Comparison of ENCODE assay signal across 8 cellular contexts in the genomic region with DNA sequence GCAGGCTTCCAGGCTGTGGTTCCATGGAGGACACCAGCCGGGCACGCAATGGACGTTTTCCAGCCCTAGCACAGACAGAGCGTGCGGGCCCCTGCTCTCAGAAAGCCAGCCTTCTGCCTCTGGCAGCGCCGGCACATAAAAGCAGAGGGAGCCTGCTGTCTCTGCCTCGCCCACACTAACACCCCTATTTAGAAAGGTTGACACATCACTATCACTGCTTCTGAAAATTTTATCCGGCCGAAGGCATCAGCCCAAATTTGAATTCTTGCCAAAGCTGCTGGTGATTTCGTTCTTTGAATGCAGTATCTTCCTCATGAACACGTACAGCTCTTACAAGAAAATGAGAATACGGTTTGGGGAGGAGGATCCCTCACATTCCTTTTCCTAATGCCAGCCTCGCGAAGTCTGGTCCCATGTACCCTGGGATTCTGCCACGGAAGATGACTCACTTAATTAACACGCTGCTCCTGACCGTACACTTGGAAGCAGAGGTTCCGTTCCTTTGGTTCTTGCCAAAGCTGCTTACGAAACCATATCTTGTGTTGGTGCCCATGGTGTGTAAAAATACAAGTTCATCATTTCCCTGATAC. TPM values are rescaled to one million over a fixed set of nuclear protein-coding genes. Genes with fewer than 3 reads are reported as not detected.
DNase-seq lines count a peak whose midpoint lies in the region; ATAC-seq and TF ChIP-seq lines count a peak whose summit lies in the region.

No MANE protein-coding gene starts in this region.

- H3K79me2 ChIP-seq in PC-9 (ENCODE audit: low read depth), result peaks cover 10% of the 10 kb centered on the region

- H3K4me2 ChIP-seq in PC-9, result peak overlapping the region; percentile 97

- POLR2A ChIA-PET in PC-9 (lab: Charles Lee; ENCODE audit: unreplicated experiment), result interaction anchor here (0.7 kb wide), 1 partner anchor 161 kb away, joined by 3 read pairs; no protein-coding TSS in a partner anchor

- CTCF ChIA-PET in PC-9 (lab: Charles Lee), result interaction anchor here (0.6 kb wide), 1 partner anchor 116 kb away, joined by 3 read pairs; no protein-coding TSS in a partner anchor

- H3K9me3 ChIP-seq in PC-9 (ENCODE audit: insufficient read depth, low read depth) (no peaks in the 10 kb centered on the region), lung (ENCODE audit: control insufficient read depth in 2 of 2, insufficient read depth in 1 of 2, low read length in 1 of 2) (no peaks in the 10 kb centered on the region), thoracic aorta (no peaks in the 10 kb centered on the region)

- peak overlapping the region; percentile 68 for H3K4me3 ChIP-seq in PC-9
- no peak overlapping the region for H3K4me3 ChIP-seq in lung
- peak overlapping the region; percentile 82 for H3K4me3 ChIP-seq in thoracic aorta

- intact Hi-C loops in PC-9 (cut with micrococcal nuclease; ENCODE audit: unreplicated experiment), result loop anchor here (1.0 kb wide), 1 partner anchor 22 kb away; no protein-coding TSS in a partner anchor

- peaks cover 19% of the 10 kb centered on the region for H3F3A ChIP-seq in PC-9 (ENCODE audit: insufficient read depth, low read depth)

- no peaks in the 10 kb centered on the region for H3K9me2 ChIP-seq in PC-9 (ENCODE audit: insufficient read depth)

- H3K27me3 ChIP-seq in PC-9 (ENCODE audit: insufficient read depth, low read depth), result no peaks in the 10 kb centered on the region
- no peaks in the 10 kb centered on the region for H3K27me3 ChIP-seq in lung (ENCODE audit: control insufficient read depth, insufficient read depth)
- no peaks in the 10 kb centered on the region for H3K27me3 ChIP-seq in thoracic aorta (replicated peaks; ENCODE audit: insufficient read depth)

- TF ChIP-seq CTCF in PC-9 (conservative IDR thresholded peaks at IDR 0.05) (no peak), lung (IDR thresholded peaks at IDR 0.05; ENCODE audit: control extremely low read depth, extremely low read depth) (no peak), thoracic aorta (IDR thresholded peaks at IDR 0.05) (no peak)

- H3K4me1 ChIP-seq in PC-9 (replicated peaks; ENCODE audit: insufficient read depth) (peaks cover 22% of the 10 kb centered on the region), lung (ENCODE audit: control insufficient read depth in 2 of 2, insufficient read depth in 2 of 2, low read length in 2 of 2) (peaks cover 5 to 6% of the 10 kb centered on the region in 2 donors), thoracic aorta (ENCODE audit: control insufficient read depth in 1 of 2, low read depth in 2 of 2) (peaks cover 14 to 42% of the 10 kb centered on the region in 2 donors)

- H2AFZ ChIP-seq in PC-9, result peak overlapping the region; percentile 100

- BruUV-seq in PC-9 (replicated peaks; lab: Mats Ljungman, UMichigan), result no TSS peak

- H3K27ac ChIP-seq in PC-9, result no peak overlapping the region
- H3K27ac ChIP-seq in lung (ENCODE audit: low read depth in 1 of 2, low read length in 1 of 2), result peak overlapping the region; percentile 95 to 96
- peak overlapping the region; percentile 96 for H3K27ac ChIP-seq in thoracic aorta

- ATAC-seq in lung (ENCODE audit: insufficient read depth, low FRiP score), result peak; percentile 56
- peak; percentile 80 for ATAC-seq in thoracic aorta (ENCODE audit: insufficient number of reproducible peaks, low FRiP score, low read depth)
- ATAC-seq in HG03196 (IDR thresholded peaks at IDR 0.05; ENCODE audit: unreplicated experiment), result no peak

- H3K36me3 ChIP-seq in PC-9 (ENCODE audit: low read depth) (no peaks in the 10 kb centered on the region), lung (ENCODE audit: control insufficient read depth in 2 of 2, insufficient read depth in 2 of 2, low read length in 2 of 2) (no peaks in the 10 kb centered on the region), thoracic aorta (no peaks in the 10 kb centered on the region)

- 43 to 47% methylated on average over 20 of the region's 20 CpGs for WGBS in lung, 2 donors

- no peaks in the 10 kb centered on the region; the same call in 1 of the 2 replicates for H4K20me1 ChIP-seq in PC-9 (ENCODE audit: insufficient read depth)

- DNase-seq in DMS79 treated with DMSO at 0.1 percent for 48 hours (lab: John Stamatoyannopoulos, UW), result peak; percentile 24
- DNase-seq in DMS79 (lab: John Stamatoyannopoulos, UW), result no peak
- peak; percentile 66 to 80 for DNase-seq in PC-9
- DNase-seq in dermis blood vessel endothelial cell, result peak; percentile 95
- peak; percentile 69 for DNase-seq in lung (ENCODE audit: low spot score)
- DNase-seq in thoracic aorta (ENCODE audit: low spot score), result peak; percentile 83
- DNase-seq in NCI-H2029 treated with DMSO at 0.1 percent for 48 hours (lab: John Stamatoyannopoulos, UW), result no peak

RNA-seq across cellular contexts. Expression of a gene that starts 1.3 kb away (rescaled TPM):
- 38.4 and 42.4 TPM in 2 replicates for total RNA-seq in PC-9 (2021)
- total RNA-seq in dermis blood vessel endothelial cell, result 34.9 and 46.8 TPM in 2 replicates
- 10 to 100 TPM; 20.8 to 38.3 TPM for total RNA-seq in lung
- 10 to 100 TPM; 20.7 to 22.2 TPM for polyA plus RNA-seq in lung
- 10 to 100 TPM; 70.1 to 71.1 TPM for total RNA-seq in thoracic aorta

RNA-seq across cellular contexts. Expression of a gene that starts 22.4 kb away (rescaled TPM):
- total RNA-seq in PC-9 (2021), result 65.4 and 78.4 TPM in 2 replicates
- total RNA-seq in dermis blood vessel endothelial cell, result 13.4 and 17.5 TPM in 2 replicates
- total RNA-seq in lung, result 10 to 100 TPM in 1 of 2 donors, 1 to 10 TPM in 1; 5.2 to 18.3 TPM
- polyA plus RNA-seq in lung, result 10 to 100 TPM; 13.3 to 18.1 TPM
- 10 to 100 TPM; 24.1 to 25.6 TPM for total RNA-seq in thoracic aorta

RNA-seq across cellular contexts. Expression of a gene that starts 27.1 kb away (rescaled TPM):
- total RNA-seq in PC-9 (2021), result 157 and 159 TPM in 2 replicates
- 42.2 and 55.7 TPM in 2 replicates for total RNA-seq in dermis blood vessel endothelial cell
- 10 to 100 TPM; 18.0 to 68.7 TPM for total RNA-seq in lung
- 10 to 100 TPM; 64.0 to 67.6 TPM for polyA plus RNA-seq in lung
- 10 to 100 TPM; 68.7 to 91.2 TPM for total RNA-seq in thoracic aorta

RNA-seq across cellular contexts. Expression of a gene that starts 42.4 kb away (rescaled TPM):
- total RNA-seq in PC-9 (2021), result 41.4 and 45.6 TPM in 2 replicates
- 98.2 and 132 TPM in 2 replicates for total RNA-seq in dermis blood vessel endothelial cell
- 10 to 100 TPM; 38.0 to 71.5 TPM for total RNA-seq in lung
- polyA plus RNA-seq in lung, result 10 to 100 TPM; 64.8 to 100.0 TPM
- total RNA-seq in thoracic aorta, result 10 to 100 TPM; 38.7 to 55.4 TPM

RNA-seq across cellular contexts. Expression of a gene that starts 53.8 kb away (rescaled TPM):
- total RNA-seq in PC-9 (2021) (130 and 150 TPM in 2 replicates), dermis blood vessel endothelial cell (85.9 and 103 TPM in 2 replicates), lung (10 to 100 TPM; 31.9 to 65.0 TPM), thoracic aorta (10 to 100 TPM; 33.2 to 59.2 TPM)
- 10 to 100 TPM; 89.4 to 98.9 TPM for polyA plus RNA-seq in lung

Comparison
In these comparisons a context has a peak if more than half of its experiments do, and no peak if none do; other contexts are left out.
1. DNase-seq: peak in DMS79 treated with DMSO at 0.1 percent for 48 hours (single experiment), PC-9 (2 of 2), dermis blood vessel endothelial cell (single experiment), lung (single experiment) and thoracic aorta (single experiment); none in DMS79 (single experiment) and NCI-H2029 treated with DMSO at 0.1 percent for 48 hours (single experiment).